ENCODE assay signal across 22 cellular contexts in the genomic region with DNA sequence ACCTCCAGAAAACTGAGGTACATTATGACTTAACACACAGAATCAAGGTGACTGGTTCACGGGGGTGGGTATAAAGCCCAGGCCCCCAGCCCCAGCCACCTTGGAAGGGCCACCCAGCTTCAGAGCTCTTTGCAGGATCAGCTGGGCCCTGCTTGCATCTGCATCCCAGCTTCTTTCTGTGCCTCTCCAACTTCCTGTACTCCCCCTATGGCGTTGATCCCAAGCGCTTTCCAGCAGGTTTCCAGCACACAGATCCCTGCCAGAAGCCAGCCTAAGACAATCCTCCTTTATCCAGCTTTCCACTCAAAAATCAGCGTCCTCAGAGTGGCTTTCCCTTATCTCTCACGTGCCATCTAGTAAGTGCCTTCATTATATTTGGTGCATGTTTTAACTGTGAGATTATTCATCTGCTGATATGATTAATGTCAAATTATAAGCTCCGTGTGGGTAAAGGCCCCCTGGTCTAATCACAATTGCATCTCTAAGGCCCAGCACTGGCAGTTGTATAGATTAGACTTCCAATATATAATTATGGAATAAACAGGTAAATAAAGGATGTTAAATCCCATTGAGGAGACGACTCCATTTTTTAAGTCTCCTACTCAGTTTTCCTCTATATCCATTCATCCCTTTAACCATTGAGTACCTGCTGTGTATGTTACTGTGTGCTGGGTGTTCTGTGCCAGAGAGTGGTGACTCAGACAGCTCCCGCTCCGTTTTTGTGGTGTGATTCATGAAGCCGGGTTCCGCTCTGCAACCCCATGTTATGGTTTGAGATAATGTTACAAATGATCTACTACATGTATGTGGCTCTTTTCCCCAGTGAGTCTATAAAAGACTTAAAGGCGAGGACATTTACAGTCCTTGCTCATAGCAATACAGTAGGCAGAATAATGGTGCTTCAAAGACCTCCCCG.
DNase-seq lines count a peak whose midpoint lies in the region; ATAC-seq, FAIRE-seq and TF ChIP-seq lines count a peak whose summit lies in the region.
"Had no signal": no experiment of that assay in that cellular context is flagged by ENCODE, and none has a peak within 500 bp of the region (broad histone marks: within the 10 kb centered on the region; RNA-seq: fewer than 3 reads in every experiment).

No MANE protein-coding gene starts in this region.

- H3K79me2 ChIP-seq in hepatocyte: no peaks in the 10 kb centered on the region

- no peak overlapping the region for H3K27ac ChIP-seq in hepatocyte
- H3K27ac ChIP-seq in right lobe of liver: no peak overlapping the region
- H3K27ac ChIP-seq: 22Rv1, ascending aorta, spleen, VCaP had no signal

- no peak overlapping the region for H3K4me2 ChIP-seq in hepatocyte

- H2AFZ ChIP-seq in hepatocyte: no peak overlapping the region

- TF ChIP-seq POLR2A in right lobe of liver (IDR thresholded peaks at IDR 0.05): no peak

- H4K20me1 ChIP-seq in hepatocyte (ENCODE audit: insufficient read depth, poor library complexity, severe bottlenecking): no peaks in the 10 kb centered on the region

- no peak for FAIRE-seq in urothelium cell line (lab: Jason Lieb, UNC)
- FAIRE-seq: frontal cortex, G401.6, GM12892, islet of Langerhans had no signal

- H3K27me3 ChIP-seq in hepatocyte (no peaks in the 10 kb centered on the region), right lobe of liver (no peaks in the 10 kb centered on the region)
- H3K27me3 ChIP-seq: ascending aorta, spleen had no signal

- ATAC-seq in GM21526 (IDR thresholded peaks at IDR 0.05; ENCODE audit: low FRiP score, unreplicated experiment): no peak
- no peak for ATAC-seq in right lobe of liver
- ATAC-seq: CD8-positive, alpha-beta T cell; stimulated activated naive CD8-positive, alpha-beta T cell treated with anti-CD3 and anti-CD28 coated beads, Interleukin-15, amount 100 ng/mL, for 72 hours had no signal

- 72% methylated on average over 13 of the region's 13 CpGs for WGBS in hepatocyte (ENCODE audit: low lambda C conversion rate, missing lambda C conversion rate)
- 65% methylated on average over 12 of the region's 13 CpGs for WGBS in right lobe of liver (ENCODE audit: insufficient coverage, low coverage, low lambda C conversion rate, missing lambda C conversion rate)

- no peaks in the 10 kb centered on the region for H3K9me3 ChIP-seq in hepatocyte (ENCODE audit: low read depth)
- H3K9me3 ChIP-seq in right lobe of liver: no peaks in the 10 kb centered on the region
- H3K9me3 ChIP-seq: ascending aorta, HAP-1 had no signal

- no peak overlapping the region for H3K4me3 ChIP-seq in hepatocyte
- H3K4me3 ChIP-seq in right lobe of liver: no peak overlapping the region
- H3K4me3 ChIP-seq: ascending aorta, HAP-1, spleen had no signal

- H3K9me2 ChIP-seq in hepatocyte (replicated peaks; ENCODE audit: insufficient read depth): no peaks in the 10 kb centered on the region

- intact Hi-C loops in right lobe of liver (cut with DNase I): no loop called here

- H3K36me3 ChIP-seq in hepatocyte (replicated peaks; ENCODE audit: insufficient read depth, low read depth) (no peaks in the 10 kb centered on the region), right lobe of liver (no peaks in the 10 kb centered on the region)
- H3K36me3 ChIP-seq: ascending aorta, HAP-1, spleen had no signal

- no peaks in the 10 kb centered on the region for H3K4me1 ChIP-seq in hepatocyte (ENCODE audit: insufficient read depth)
- no peaks in the 10 kb centered on the region for H3K4me1 ChIP-seq in right lobe of liver
- H3K4me1 ChIP-seq: ascending aorta, HAP-1, spleen had no signal

- no peak for TF ChIP-seq CTCF in hepatocyte (IDR thresholded peaks at IDR 0.05; ENCODE audit: poor library complexity)
- TF ChIP-seq CTCF in right lobe of liver (IDR thresholded peaks at IDR 0.05): no peak

- DNase-seq in NCI-H748 (lab: John Stamatoyannopoulos, UW; ENCODE audit: unreplicated experiment) (peak; percentile 35), NCI-H748 treated with DMSO at 0.1 percent for 48 hours (lab: John Stamatoyannopoulos, UW) (no peak), amniotic stem cell (lab: John Stamatoyannopoulos, UW) (peak; percentile 75), hepatocyte (ENCODE audit: low spot score) (peak; percentile 25), urothelium cell line (ENCODE audit: low spot score) (peak; percentile 13), NCI-H1694 treated with DMSO at 0.1 percent for 48 hours (lab: John Stamatoyannopoulos, UW) (no peak), right lobe of liver (no peak)
- DNase-seq: activated CD8-positive, alpha-beta memory T cell treated with anti-CD3 and anti-CD28 coated beads for 24 hours; CD8-positive, alpha-beta T cell; NCI-H1048; NCI-H226; spleen; stimulated activated naive CD8-positive, alpha-beta T cell treated with anti-CD3 and anti-CD28 coated beads, Interleukin-15, amount 100 ng/mL, for 72 hours had no signal

Comparison
In these comparisons a context has a peak if more than half of its experiments do, and no peak if none do; other contexts are left out.
1. DNase-seq: peak in NCI-H748 (single experiment), amniotic stem cell (single experiment), hepatocyte (single experiment) and urothelium cell line (single experiment); none in NCI-H748 treated with DMSO at 0.1 percent for 48 hours (single experiment), NCI-H1694 treated with DMSO at 0.1 percent for 48 hours (single experiment) and right lobe of liver (0 of 3).